ENCODE assay signal across 8 cellular contexts in genomic region chr7:149027055-149027454, GRCh38. TPM values are rescaled to one million over a fixed set of nuclear protein-coding genes. Genes with fewer than 3 reads are reported as not detected.
DNase-seq lines count a peak whose midpoint lies in the region; ATAC-seq, FAIRE-seq and TF ChIP-seq lines count a peak whose summit lies in the region.

No MANE protein-coding gene starts in this region.

- H3K9me3 ChIP-seq in DOHH2 (ENCODE audit: control insufficient read depth, insufficient read depth, low read length) (no peaks in the 10 kb centered on the region), H1 (ENCODE audit: insufficient read depth in 2 of 2, low read depth in 1 of 2, low read length in 1 of 2) (no peaks in the 10 kb centered on the region), parathyroid adenoma (ENCODE audit: control insufficient read depth, low read length) (no peaks in the 10 kb centered on the region)

- no peak overlapping the region for H2AFZ ChIP-seq in H1 (ENCODE audit: low read length)
- no peak overlapping the region for H2AFZ ChIP-seq in parathyroid adenoma

- in situ Hi-C loops in G401 (cut with HindIII; ENCODE audit: low sequenced_read_pairs) = no loop called here

- CTCF ChIA-PET in H1 (lab: Charles Lee; ENCODE audit: partially characterized antibody) = interaction anchor here (1.0 to 1.7 kb wide), 4 partner anchors 22 to 168 kb away, joined by 3 to 7 read pairs (median 5); no protein-coding TSS in a partner anchor

- H3K4ac ChIP-seq in H1 (replicated peaks; ENCODE audit: insufficient read length, low read depth, low read length) = no peak overlapping the region

- no peak for TF ChIP-seq EP300 in H1 (IDR thresholded peaks at IDR 0.05; ENCODE audit: borderline replicate concordance in 1 of 2, low read depth in 2 of 2, low read length in 2 of 2)

- peak overlapping the region; percentile 80 for H3K4me3 ChIP-seq in DOHH2 (ENCODE audit: low read length)
- H3K4me3 ChIP-seq in NB4 (ENCODE audit: low read depth, low read length) = peak overlapping the region; percentile 90
- H3K4me3 ChIP-seq in H1 (ENCODE audit: extremely low read depth in 1 of 4, insufficient read depth in 2 of 4, low read depth in 3 of 4, low read length in 4 of 4) = peak overlapping the region; percentile 53 to 91 (median 76); a peak in 7 of 8 replicates
- H3K4me3 ChIP-seq in parathyroid adenoma (ENCODE audit: low read depth, low read length) = peak overlapping the region; percentile 63

- H3K27ac ChIP-seq in DOHH2 (ENCODE audit: low read depth, low read length) (peak overlapping the region; percentile 75), H1 (ENCODE audit: low read depth, low read length) (no peak overlapping the region), parathyroid adenoma (no peak overlapping the region)

- POLR2A ChIA-PET in H1 (lab: Charles Lee; ENCODE audit: partially characterized antibody) = interaction anchor here (1.1 to 2.1 kb wide), 4 partner anchors 25 to 45 kb away, joined by 3 to 7 read pairs (median 4); no protein-coding TSS in a partner anchor

- H3K79me1 ChIP-seq in H1 (ENCODE audit: low read depth, low read length) = peaks cover 8% of the 10 kb centered on the region

- H2BK5ac ChIP-seq in H1 (ENCODE audit: low read depth, low read length) = no peak overlapping the region

- no peak overlapping the region for H2BK120ac ChIP-seq in H1 (replicated peaks; ENCODE audit: low read depth, low read length)

- no peaks in the 10 kb centered on the region for H3K27me3 ChIP-seq in DOHH2 (ENCODE audit: control insufficient read depth, low read length)
- peaks cover 0 to 2% (median 0%) of the 10 kb centered on the region in 4 experiments; a peak in 1 of 7 replicates for H3K27me3 ChIP-seq in H1 (replicated peaks in 1 of 4; ENCODE audit: control insufficient read depth in 3 of 4, extremely low read depth in 1 of 4, insufficient read depth in 3 of 4, low read length in 3 of 4)
- H3K27me3 ChIP-seq in parathyroid adenoma (ENCODE audit: control insufficient read depth, insufficient read depth, low read length) = no peaks in the 10 kb centered on the region

- H4K20me1 ChIP-seq in DOHH2 (ENCODE audit: control insufficient read depth, insufficient read depth, low read depth, low read length) (0 out of 2 replicates have a peak, but pooled peaks cover 13% of the 10 kb centered on the region), H1 (replicated peaks in 1 of 2; ENCODE audit: control insufficient read depth in 1 of 2, insufficient read depth in 2 of 2, low read length in 2 of 2) (peaks cover 3 to 9% of the 10 kb centered on the region in 2 experiments)

- no peak for TF ChIP-seq POLR2A in NB4 (IDR thresholded peaks at IDR 0.05; ENCODE audit: extremely low read depth, insufficient read length)
- TF ChIP-seq POLR2A in H1 (IDR thresholded peaks at IDR 0.05; ENCODE audit: control extremely low read depth in 1 of 2, low read depth in 2 of 2, low read length in 2 of 2) = no peak

- H4K91ac ChIP-seq in H1 (replicated peaks; ENCODE audit: insufficient read length, low read length) = no peak overlapping the region

- H3K14ac ChIP-seq in H1 (ENCODE audit: insufficient read length) = no peak overlapping the region

- 79% methylated on average over 10 of the region's 10 CpGs; no CpG with 5 or more reads in 1 of the 2 experiments for WGBS in H1 (ENCODE audit: extremely low coverage in 1 of 2, insufficient coverage in 1 of 2, insufficient read length in 1 of 2, insufficient replicate concordance in 2 of 2, low coverage in 1 of 2, low lambda C conversion rate in 2 of 2, missing lambda C conversion rate in 1 of 2), 2 experiments

- H3K18ac ChIP-seq in H1 (ENCODE audit: extremely low read depth, low read length) = no peak overlapping the region

- H3K23ac ChIP-seq in H1 (ENCODE audit: insufficient read length) = no peak overlapping the region

- TF ChIP-seq RAD21 in H1 (IDR thresholded peaks at IDR 0.05 in 1 of 2, conservative IDR thresholded peaks at IDR 0.05 in 1 of 2; ENCODE audit: low read depth in 2 of 2, low read length in 2 of 2) = no peak

- no peak overlapping the region for H3K56ac ChIP-seq in H1 (replicated peaks; ENCODE audit: insufficient read length, low read depth, low read length)

- H3F3A ChIP-seq in DOHH2 (ENCODE audit: control insufficient read depth, insufficient read depth) = peaks cover 2% of the 10 kb centered on the region; the same call in 1 of the 2 replicates

- ATAC-seq in GM18861 (IDR thresholded peaks at IDR 0.05; ENCODE audit: unreplicated experiment) = no peak
- no peak for ATAC-seq in GM19023 (IDR thresholded peaks at IDR 0.05; ENCODE audit: unreplicated experiment)

- no peak overlapping the region for H2BK12ac ChIP-seq in H1 (ENCODE audit: low read depth, low read length)

- H2BK15ac ChIP-seq in H1 (ENCODE audit: low read length) = no peak overlapping the region

- no peak overlapping the region for H2AK5ac ChIP-seq in H1 (ENCODE audit: low read depth, low read length)

- no peak overlapping the region for H4K5ac ChIP-seq in H1 (ENCODE audit: insufficient read length, low read depth, low read length)

- H3K9me2 ChIP-seq in DOHH2 (replicated peaks; ENCODE audit: control insufficient read depth, low read length) = no peaks in the 10 kb centered on the region

- H3K9ac ChIP-seq in H1 (replicated peaks in 1 of 4; ENCODE audit: extremely low read depth in 1 of 4, low read depth in 3 of 4, low read length in 3 of 4) = no peak overlapping the region; a peak in 1 of 7 replicates
- H3K9ac ChIP-seq in parathyroid adenoma = no peak overlapping the region

- FAIRE-seq in H1 (lab: Jason Lieb, UNC) = no peak

- peaks cover 6% of the 10 kb centered on the region for H3K23me2 ChIP-seq in H1 (ENCODE audit: low read depth, low read length)

- DNase-seq in NB4 (ENCODE audit: low read depth) = no peak
- no peak for DNase-seq in H1 (ENCODE audit: low read depth in 1 of 2, low spot score in 2 of 2)
- no peak for DNase-seq in G401 (ENCODE audit: low spot score)
- DNase-seq in HuH-7.5 (ENCODE audit: low spot score) = no peak

- peak overlapping the region; percentile 78 for H3K4me2 ChIP-seq in DOHH2 (ENCODE audit: low read length)
- peak overlapping the region; percentile 72 to 74 for H3K4me2 ChIP-seq in H1 (ENCODE audit: insufficient read depth in 1 of 2, low read depth in 2 of 2, low read length in 2 of 2)
- H3K4me2 ChIP-seq in parathyroid adenoma (ENCODE audit: low read length) = peak overlapping the region; percentile 74

- H3K79me2 ChIP-seq in DOHH2 (ENCODE audit: control insufficient read depth, low read length) (peaks cover 66% of the 10 kb centered on the region), H1 (ENCODE audit: control insufficient read depth in 1 of 2, insufficient read depth in 2 of 2, low read length in 2 of 2) (peaks cover 21 to 56% of the 10 kb centered on the region in 2 experiments), parathyroid adenoma (peaks cover 14% of the 10 kb centered on the region)

- TF ChIP-seq CTCF in DOHH2 (IDR thresholded peaks at IDR 0.05; ENCODE audit: low read depth, low read length, poor library complexity, severe bottlenecking) (no peak), NB4 (IDR thresholded peaks at IDR 0.05; ENCODE audit: low read depth, low read length) (no peak), H1 (IDR thresholded peaks at IDR 0.05; ENCODE audit: control extremely low read depth in 1 of 3, insufficient read depth in 1 of 3, low read depth in 1 of 3, low read length in 3 of 3) (no peak), parathyroid adenoma (IDR thresholded peaks at IDR 0.05) (no peak)

- peaks cover 31% of the 10 kb centered on the region for H3K4me1 ChIP-seq in DOHH2 (ENCODE audit: control insufficient read depth, low read length)
- peaks cover 4 to 16% (median 9%) of the 10 kb centered on the region in 4 experiments for H3K4me1 ChIP-seq in H1 (replicated peaks in 1 of 4; ENCODE audit: control insufficient read depth in 3 of 4, insufficient read depth in 4 of 4, low read length in 3 of 4)
- H3K4me1 ChIP-seq in parathyroid adenoma = peaks cover 5% of the 10 kb centered on the region

- H3K36me3 ChIP-seq in DOHH2 (ENCODE audit: control insufficient read depth, low read length) (peaks cover 42% of the 10 kb centered on the region), H1 (ENCODE audit: control insufficient read depth in 2 of 4, insufficient read depth in 4 of 4, low read length in 3 of 4) (0 out of 8 replicates have a peak, but pooled peaks cover 0 to 3% (median 0%) of the 10 kb centered on the region in 4 experiments), parathyroid adenoma (ENCODE audit: control insufficient read depth, insufficient read depth, low read length) (no peaks in the 10 kb centered on the region)

- no peak overlapping the region for H4K8ac ChIP-seq in H1 (ENCODE audit: extremely low read depth, insufficient read depth, low read length)

- H2BK20ac ChIP-seq in H1 (ENCODE audit: low read length) = no peak overlapping the region

TF ChIP-seq in H1, 55 proteins besides CTCF, POLR2A, EP300 and RAD21:
- no peak for TF ChIP-seq TBP (IDR thresholded peaks at IDR 0.05; ENCODE audit: low read depth, low read length)
- no peak for TF ChIP-seq GTF2F1 (IDR thresholded peaks at IDR 0.05; ENCODE audit: borderline replicate concordance, low read depth, low read length)
- TF ChIP-seq SP2 (IDR thresholded peaks at IDR 0.05; ENCODE audit: low read length) = no peak
- TF ChIP-seq, protein P1, sequence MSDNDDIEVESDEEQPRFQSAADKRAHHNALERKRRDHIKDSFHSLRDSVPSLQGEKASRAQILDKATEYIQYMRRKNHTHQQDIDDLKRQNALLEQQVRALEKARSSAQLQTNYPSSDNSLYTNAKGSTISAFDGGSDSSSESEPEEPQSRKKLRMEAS (IDR thresholded peaks at IDR 0.05) = no peak
- TF ChIP-seq TAF1 (IDR thresholded peaks at IDR 0.05; ENCODE audit: low read depth, low read length) = no peak
- TF ChIP-seq, protein P2, sequence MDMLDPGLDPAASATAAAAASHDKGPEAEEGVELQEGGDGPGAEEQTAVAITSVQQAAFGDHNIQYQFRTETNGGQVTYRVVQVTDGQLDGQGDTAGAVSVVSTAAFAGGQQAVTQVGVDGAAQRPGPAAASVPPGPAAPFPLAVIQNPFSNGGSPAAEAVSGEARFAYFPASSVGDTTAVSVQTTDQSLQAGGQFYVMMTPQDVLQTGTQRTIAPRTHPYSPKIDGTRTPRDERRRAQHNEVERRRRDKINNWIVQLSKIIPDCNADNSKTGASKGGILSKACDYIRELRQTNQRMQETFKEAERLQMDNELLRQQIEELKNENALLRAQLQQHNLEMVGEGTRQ (IDR thresholded peaks at IDR 0.05; ENCODE audit: low read length) = no peak

RNA-seq across cellular contexts. Expression of gene PDIA4, which starts 1.2 kb away (rescaled TPM):
- total RNA-seq in H1 (2021; fragmentation: NEBNext Ultra II Directional; extraction: Animal tissue kit (Norgen Biotek cat#: 25700)) = 303 and 308 TPM in 2 replicates
- 108 and 119 TPM in 2 replicates for polyA plus RNA-seq in H1 (2011; rRNA removed)
- polyA plus RNA-seq in H1 (2011; cell fraction: cytosol; rRNA removed) = 165 TPM
- 160 TPM for polyA plus RNA-seq in H1 (2011; cell fraction: nucleus; rRNA removed)
- 233 to 316 TPM (median 241 TPM) in 4 replicates for polyA plus RNA-seq in H1 (2012, experiment 1 of 2)
- polyA plus RNA-seq in H1 (2012, experiment 2 of 2) = 221 TPM
- polyA plus RNA-seq in H1 (2013, experiment 1 of 2) = 431 TPM
- polyA plus RNA-seq in H1 (2013, experiment 2 of 2) = 436 TPM
- polyA minus RNA-seq in H1 (2011; rRNA and poly(A)+ RNA removed) = 153 and 168 TPM in 2 replicates
- polyA minus RNA-seq in H1 (2011; cell fraction: cytosol; rRNA and poly(A)+ RNA removed) = 109 TPM
- 62.8 TPM for polyA minus RNA-seq in H1 (2011; cell fraction: nucleus; rRNA and poly(A)+ RNA removed)
- total RNA-seq in G401 (2014; rRNA removed; shearing (Covaris generic)) = 256 and 309 TPM in 2 replicates
